1 cellular context compared by ENCODE assay signal in genomic region chr13:77521194-77521593, GRCh38.
TF ChIP-seq lines count a peak whose summit lies in the region.

No MANE protein-coding gene starts in this region.

TF ChIP-seq in A549, 52 proteins besides CTCF, POLR2A, EP300 and RAD21 (continued from another document):
- TF ChIP-seq REST (IDR thresholded peaks at IDR 0.05): no peak
- no peak for TF ChIP-seq KDM5A (IDR thresholded peaks at IDR 0.05)
- TF ChIP-seq EHMT2 (IDR thresholded peaks at IDR 0.05; ENCODE audit: low read depth): no peak
TF ChIP-seq in A549: peak in this region for 3.
